In the genomic region with DNA sequence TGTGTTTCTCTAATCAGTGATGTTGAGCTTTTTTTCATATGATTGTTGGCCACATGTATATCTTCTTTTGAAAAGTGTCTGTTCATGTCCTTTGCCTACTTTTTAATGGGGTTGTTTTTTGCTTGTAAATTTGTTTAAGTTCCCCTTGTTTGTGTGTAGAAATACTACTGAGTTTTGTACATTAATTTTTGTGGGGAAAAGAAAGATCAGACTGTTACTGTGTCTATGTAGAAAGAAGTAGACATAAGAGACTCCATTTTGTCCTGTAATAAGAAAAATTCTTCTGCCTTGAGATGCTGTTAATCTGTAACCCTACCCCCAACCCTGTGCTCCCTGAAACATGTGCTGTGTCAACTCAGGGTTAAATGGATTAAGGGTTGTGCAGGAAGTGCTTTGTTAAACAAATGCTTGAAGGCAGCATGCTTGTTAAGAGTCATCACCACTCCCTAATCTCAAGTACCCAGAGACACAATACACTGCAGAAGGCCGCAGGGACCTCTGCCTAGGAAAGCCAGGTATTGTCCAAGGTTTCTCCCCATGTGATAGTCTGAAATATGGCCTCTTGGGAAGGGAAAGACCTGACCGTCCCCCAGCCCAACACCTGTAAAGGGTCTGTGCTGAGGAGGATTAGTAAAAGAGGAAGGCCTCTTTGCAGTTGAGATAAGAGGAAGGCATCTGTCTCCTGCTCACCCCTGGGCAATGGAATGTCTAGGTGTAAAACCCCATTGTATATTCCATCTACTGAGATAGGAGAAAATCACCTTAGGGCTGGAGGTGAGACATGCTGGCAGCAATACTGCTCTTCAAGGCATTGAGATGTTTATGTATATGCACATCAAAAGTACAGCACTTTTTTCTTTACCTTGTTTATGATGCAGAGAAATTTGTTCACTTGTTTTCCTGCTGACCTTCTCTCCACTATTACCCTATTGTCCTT, we compare ENCODE assay signal across 1 cellular context.
TF ChIP-seq lines count a peak whose summit lies in the region.

No MANE protein-coding gene starts in this region.

TF ChIP-seq in GM23338, 12 proteins besides CTCF, POLR2A, EP300 and RAD21:
- TF ChIP-seq, protein P1, sequence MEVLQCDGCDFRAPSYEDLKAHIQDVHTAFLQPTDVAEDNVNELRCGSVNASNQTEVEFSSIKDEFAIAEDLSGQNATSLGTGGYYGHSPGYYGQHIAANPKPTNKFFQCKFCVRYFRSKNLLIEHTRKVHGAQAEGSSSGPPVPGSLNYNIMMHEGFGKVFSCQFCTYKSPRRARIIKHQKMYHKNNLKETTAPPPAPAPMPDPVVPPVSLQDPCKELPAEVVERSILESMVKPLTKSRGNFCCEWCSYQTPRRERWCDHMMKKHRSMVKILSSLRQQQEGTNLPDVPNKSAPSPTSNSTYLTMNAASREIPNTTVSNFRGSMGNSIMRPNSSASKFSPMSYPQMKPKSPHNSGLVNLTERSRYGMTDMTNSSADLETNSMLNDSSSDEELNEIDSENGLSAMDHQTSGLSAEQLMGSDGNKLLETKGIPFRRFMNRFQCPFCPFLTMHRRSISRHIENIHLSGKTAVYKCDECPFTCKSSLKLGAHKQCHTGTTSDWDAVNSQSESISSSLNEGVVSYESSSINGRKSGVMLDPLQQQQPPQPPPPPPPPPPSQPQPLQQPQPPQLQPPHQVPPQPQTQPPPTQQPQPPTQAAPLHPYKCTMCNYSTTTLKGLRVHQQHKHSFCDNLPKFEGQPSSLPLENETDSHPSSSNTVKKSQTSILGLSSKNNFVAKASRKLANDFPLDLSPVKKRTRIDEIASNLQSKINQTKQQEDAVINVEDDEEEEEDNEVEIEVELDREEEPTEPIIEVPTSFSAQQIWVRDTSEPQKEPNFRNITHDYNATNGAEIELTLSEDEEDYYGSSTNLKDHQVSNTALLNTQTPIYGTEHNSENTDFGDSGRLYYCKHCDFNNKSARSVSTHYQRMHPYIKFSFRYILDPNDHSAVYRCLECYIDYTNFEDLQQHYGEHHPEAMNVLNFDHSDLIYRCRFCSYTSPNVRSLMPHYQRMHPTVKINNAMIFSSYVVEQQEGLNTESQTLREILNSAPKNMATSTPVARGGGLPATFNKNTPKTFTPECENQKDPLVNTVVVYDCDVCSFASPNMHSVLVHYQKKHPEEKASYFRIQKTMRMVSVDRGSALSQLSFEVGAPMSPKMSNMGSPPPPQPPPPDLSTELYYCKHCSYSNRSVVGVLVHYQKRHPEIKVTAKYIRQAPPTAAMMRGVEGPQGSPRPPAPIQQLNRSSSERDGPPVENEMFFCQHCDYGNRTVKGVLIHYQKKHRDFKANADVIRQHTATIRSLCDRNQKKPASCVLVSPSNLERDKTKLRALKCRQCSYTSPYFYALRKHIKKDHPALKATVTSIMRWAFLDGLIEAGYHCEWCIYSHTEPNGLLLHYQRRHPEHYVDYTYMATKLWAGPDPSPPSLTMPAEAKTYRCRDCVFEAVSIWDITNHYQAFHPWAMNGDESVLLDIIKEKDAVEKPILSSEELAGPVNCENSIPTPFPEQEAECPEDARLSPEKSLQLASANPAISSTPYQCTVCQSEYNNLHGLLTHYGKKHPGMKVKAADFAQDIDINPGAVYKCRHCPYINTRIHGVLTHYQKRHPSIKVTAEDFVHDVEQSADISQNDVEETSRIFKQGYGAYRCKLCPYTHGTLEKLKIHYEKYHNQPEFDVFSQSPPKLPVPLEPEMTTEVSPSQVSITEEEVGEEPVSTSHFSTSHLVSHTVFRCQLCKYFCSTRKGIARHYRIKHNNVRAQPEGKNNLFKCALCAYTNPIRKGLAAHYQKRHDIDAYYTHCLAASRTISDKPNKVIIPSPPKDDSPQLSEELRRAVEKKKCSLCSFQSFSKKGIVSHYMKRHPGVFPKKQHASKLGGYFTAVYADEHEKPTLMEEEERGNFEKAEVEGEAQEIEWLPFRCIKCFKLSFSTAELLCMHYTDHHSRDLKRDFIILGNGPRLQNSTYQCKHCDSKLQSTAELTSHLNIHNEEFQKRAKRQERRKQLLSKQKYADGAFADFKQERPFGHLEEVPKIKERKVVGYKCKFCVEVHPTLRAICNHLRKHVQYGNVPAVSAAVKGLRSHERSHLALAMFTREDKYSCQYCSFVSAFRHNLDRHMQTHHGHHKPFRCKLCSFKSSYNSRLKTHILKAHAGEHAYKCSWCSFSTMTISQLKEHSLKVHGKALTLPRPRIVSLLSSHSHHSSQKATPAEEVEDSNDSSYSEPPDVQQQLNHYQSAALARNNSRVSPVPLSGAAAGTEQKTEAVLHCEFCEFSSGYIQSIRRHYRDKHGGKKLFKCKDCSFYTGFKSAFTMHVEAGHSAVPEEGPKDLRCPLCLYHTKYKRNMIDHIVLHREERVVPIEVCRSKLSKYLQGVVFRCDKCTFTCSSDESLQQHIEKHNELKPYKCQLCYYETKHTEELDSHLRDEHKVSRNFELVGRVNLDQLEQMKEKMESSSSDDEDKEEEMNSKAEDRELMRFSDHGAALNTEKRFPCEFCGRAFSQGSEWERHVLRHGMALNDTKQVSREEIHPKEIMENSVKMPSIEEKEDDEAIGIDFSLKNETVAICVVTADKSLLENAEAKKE (CRISPR knock-in tag; IDR thresholded peaks at IDR 0.05) = peak; percentile 37; the same call in 1 of the 2 replicates
- TF ChIP-seq NANOG (IDR thresholded peaks at IDR 0.05; ENCODE audit: borderline replicate concordance) = peak; percentile 52; the same call in 1 of the 2 replicates
- TF ChIP-seq, protein P2, sequence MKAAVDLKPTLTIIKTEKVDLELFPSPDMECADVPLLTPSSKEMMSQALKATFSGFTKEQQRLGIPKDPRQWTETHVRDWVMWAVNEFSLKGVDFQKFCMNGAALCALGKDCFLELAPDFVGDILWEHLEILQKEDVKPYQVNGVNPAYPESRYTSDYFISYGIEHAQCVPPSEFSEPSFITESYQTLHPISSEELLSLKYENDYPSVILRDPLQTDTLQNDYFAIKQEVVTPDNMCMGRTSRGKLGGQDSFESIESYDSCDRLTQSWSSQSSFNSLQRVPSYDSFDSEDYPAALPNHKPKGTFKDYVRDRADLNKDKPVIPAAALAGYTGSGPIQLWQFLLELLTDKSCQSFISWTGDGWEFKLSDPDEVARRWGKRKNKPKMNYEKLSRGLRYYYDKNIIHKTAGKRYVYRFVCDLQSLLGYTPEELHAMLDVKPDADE (IDR thresholded peaks at IDR 0.05) = 0 out of 2 replicates have a peak, but pooled peaks have one; percentile 43
